In the genomic region with DNA sequence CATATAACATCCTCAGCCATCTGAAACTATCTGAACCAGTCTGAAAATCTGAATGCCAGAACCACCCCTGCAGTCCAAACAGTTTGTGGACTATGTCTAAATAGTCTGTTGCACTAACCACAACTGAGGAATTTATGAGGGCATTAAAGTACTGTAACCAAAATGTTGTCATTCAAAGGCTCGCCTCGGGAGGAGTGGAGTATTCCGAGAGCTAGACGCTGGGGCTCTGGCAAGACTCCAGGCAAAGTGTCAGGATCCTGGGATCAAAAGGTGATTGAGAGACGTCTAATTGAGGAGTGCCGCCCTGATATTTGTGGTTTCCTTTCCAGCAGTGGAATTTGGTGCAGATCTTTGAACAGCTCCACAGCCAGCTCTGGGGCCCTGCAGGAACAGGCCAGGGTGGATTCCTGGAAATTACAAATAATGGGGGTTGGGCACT, we compare ENCODE assay signal across 13 cellular contexts.
DNase-seq lines count a peak whose midpoint lies in the region; ATAC-seq, FAIRE-seq and TF ChIP-seq lines count a peak whose summit lies in the region.
"Had no signal": no experiment of that assay in that cellular context is flagged by ENCODE, and none has a peak within 500 bp of the region (broad histone marks: within the 10 kb centered on the region; RNA-seq: fewer than 3 reads in every experiment).

No MANE protein-coding gene starts in this region.

- H3K4me2 ChIP-seq in GM12878 (ENCODE audit: control insufficient read depth, insufficient read depth) (no peak overlapping the region), MM.1S (ENCODE audit: low read depth, low read length) (no peak overlapping the region)

- CTCF ChIA-PET in GM12878 (lab: Yijun Ruan, JAX), result no interaction called here

- no peaks in the 10 kb centered on the region for H3K9me3 ChIP-seq in GM12878 (replicated peaks; ENCODE audit: control insufficient read depth, insufficient read depth, low read length)
- no peaks in the 10 kb centered on the region for H3K9me3 ChIP-seq in stomach
- H3K9me3 ChIP-seq in MM.1S (replicated peaks; ENCODE audit: insufficient read depth, low read length), result no peaks in the 10 kb centered on the region
- H3K9me3 ChIP-seq: upper lobe of left lung had no signal

- 17% methylated on average over 6 of the region's 6 CpGs for WGBS in GM12878 (ENCODE audit: insufficient coverage, insufficient replicate concordance, low lambda C conversion rate, missing lambda C conversion rate)
- 7 to 9% (median 8%) methylated on average over 6 of the region's 6 CpGs for WGBS in stomach, 5 donors

- POLR2A ChIA-PET in GM12878 (lab: Charles Lee), result no interaction called here

- H3K9ac ChIP-seq in GM12878 (ENCODE audit: control insufficient read depth, insufficient read depth, low read length) (no peak overlapping the region), MM.1S (ENCODE audit: low read length) (no peak overlapping the region)

- TF ChIP-seq CTCF in GM12878 (IDR thresholded peaks at IDR 0.05 in 2 of 3, conservative IDR thresholded peaks at IDR 0.05 in 1 of 3; ENCODE audit: control insufficient read depth in 2 of 3, extremely low read depth in 1 of 3, insufficient read depth in 1 of 3, low read depth in 3 of 3, low read length in 3 of 3), result no peak
- no peak for TF ChIP-seq CTCF in stomach (IDR thresholded peaks at IDR 0.05)
- TF ChIP-seq CTCF in MM.1S (IDR thresholded peaks at IDR 0.05; ENCODE audit: low read length), result no peak

- FAIRE-seq in GM12878 (lab: Jason Lieb, UNC), result no peak
- FAIRE-seq: A204.1, endometrium had no signal

- H3K4me3 ChIP-seq in GM12878 (no peak overlapping the region), stomach (no peak overlapping the region), MM.1S (ENCODE audit: low read length) (no peak overlapping the region)
- H3K4me3 ChIP-seq: upper lobe of left lung had no signal

- DNase-seq in SIG-M5 treated with dmso at 0.1 percent for 504 hours (lab: John Stamatoyannopoulos, UW; ENCODE audit: unreplicated experiment), result peak; percentile 45
- no peak for DNase-seq in SIG-M5 (lab: John Stamatoyannopoulos, UW)
- no peak for DNase-seq in GM12878 (ENCODE audit: low read depth, low spot score)
- DNase-seq in left colon, result peak; percentile 24 to 33
- DNase-seq in stomach, result peak; percentile 49
- DNase-seq in MM.1S, result no peak
- no peak for DNase-seq in posterior vena cava (ENCODE audit: low spot score)
- no peak for DNase-seq in OCI-M2 (lab: John Stamatoyannopoulos, UW; ENCODE audit: unreplicated experiment)
- DNase-seq: activated gamma-delta T cell treated with Interleukin-2 at 50 U/mL for 16 hours, MV-4-11, upper lobe of left lung had no signal

- H4K20me1 ChIP-seq in GM12878 (ENCODE audit: control insufficient read depth, insufficient read depth), result no peaks in the 10 kb centered on the region
- H4K20me1 ChIP-seq in MM.1S (ENCODE audit: insufficient read depth, low read length), result no peaks in the 10 kb centered on the region

- TF ChIP-seq POLR2A in GM12878 (IDR thresholded peaks at IDR 0.05; ENCODE audit: low read depth, low read length) (no peak), stomach (IDR thresholded peaks at IDR 0.05) (no peak)

- TF ChIP-seq EP300 in GM12878 (IDR thresholded peaks at IDR 0.05; ENCODE audit: borderline replicate concordance in 1 of 2, control insufficient read depth in 1 of 2, low read depth in 2 of 2, low read length in 2 of 2) (no peak), stomach (IDR thresholded peaks at IDR 0.05) (no peak)

- H2AFZ ChIP-seq in GM12878 (ENCODE audit: control insufficient read depth, low read depth, low read length) (peak overlapping the region; percentile 34; the same call in 1 of the 2 replicates), MM.1S (ENCODE audit: low read length) (no peak overlapping the region)

- H3K27ac ChIP-seq in GM12878 (ENCODE audit: control insufficient read depth, insufficient read depth), result no peak overlapping the region
- peak overlapping the region in 2 of 5 donors; percentile 17 to 40 for H3K27ac ChIP-seq in stomach
- no peak overlapping the region for H3K27ac ChIP-seq in MM.1S (ENCODE audit: low read length)
- H3K27ac ChIP-seq: upper lobe of left lung had no signal

- in situ Hi-C loops in GM12878 (cut with MboI), result no loop called here

- H3K79me2 ChIP-seq in GM12878 (ENCODE audit: control insufficient read depth, insufficient read depth, low read length) (no peaks in the 10 kb centered on the region), MM.1S (ENCODE audit: low read length) (no peaks in the 10 kb centered on the region)

- intact Hi-C loops in GM12878 (cut with micrococcal nuclease; ENCODE audit: unreplicated experiment) (loop anchor here (10.0 kb wide), 1 partner anchor 268 kb away; no protein-coding TSS in a partner anchor), left colon (cut with DNase I, micrococcal nuclease) (no loop called here), stomach (cut with DNase I; ENCODE audit: low total_unique reads) (no loop called here), posterior vena cava (cut with DNase I) (no loop called here)

- no peaks in the 10 kb centered on the region for H3K27me3 ChIP-seq in GM12878 (replicated peaks in 1 of 2; ENCODE audit: control insufficient read depth in 2 of 2, insufficient read depth in 2 of 2, low read length in 1 of 2)
- H3K27me3 ChIP-seq in stomach, result no peaks in the 10 kb centered on the region
- H3K27me3 ChIP-seq in MM.1S (replicated peaks; ENCODE audit: insufficient read depth, low read length), result no peaks in the 10 kb centered on the region
- H3K27me3 ChIP-seq: upper lobe of left lung had no signal

- no peaks in the 10 kb centered on the region for H3K9me2 ChIP-seq in MM.1S (replicated peaks; ENCODE audit: insufficient read depth, low read length)

- SMC1A ChIA-PET in GM12878 (lab: Charles Lee; ENCODE audit: uncharacterized antibody, unreplicated experiment), result no interaction called here

- no peaks in the 10 kb centered on the region for H3K4me1 ChIP-seq in GM12878 (ENCODE audit: control insufficient read depth, insufficient read depth, low read length)
- peaks cover 0 to 23% (median 11%) of the 10 kb centered on the region in 4 donors for H3K4me1 ChIP-seq in stomach
- no peaks in the 10 kb centered on the region for H3K4me1 ChIP-seq in MM.1S (ENCODE audit: low read length)

- no peaks in the 10 kb centered on the region for H3K36me3 ChIP-seq in GM12878 (ENCODE audit: control insufficient read depth in 2 of 2, insufficient read depth in 2 of 2, low read length in 1 of 2)
- H3K36me3 ChIP-seq in stomach, result no peaks in the 10 kb centered on the region
- no peaks in the 10 kb centered on the region for H3K36me3 ChIP-seq in MM.1S (replicated peaks; ENCODE audit: insufficient read depth, low read length)
- H3K36me3 ChIP-seq: upper lobe of left lung had no signal

- RAD21 ChIA-PET in GM12878 (lab: Charles Lee; ENCODE audit: unreplicated experiment), result no interaction called here

- no TSS peak for BruUV-seq in GM12878 (replicated peaks; lab: Mats Ljungman, UMichigan)

- no peak for TF ChIP-seq RAD21 in GM12878 (IDR thresholded peaks at IDR 0.05; ENCODE audit: insufficient read depth, low read depth, low read length)

- ATAC-seq in GM12878 (no peak), left colon (peak; percentile 51)

- H3F3A ChIP-seq in MM.1S (ENCODE audit: insufficient read depth, low read length), result no peaks in the 10 kb centered on the region

TF ChIP-seq in GM12878, 131 proteins besides CTCF, POLR2A, EP300 and RAD21:
- no peak for TF ChIP-seq RELA (IDR thresholded peaks at IDR 0.05; ENCODE audit: borderline replicate concordance, partially characterized antibody)
- TF ChIP-seq TCF7 (IDR thresholded peaks at IDR 0.05; ENCODE audit: borderline replicate concordance), result no peak
- TF ChIP-seq IKZF2 (IDR thresholded peaks at IDR 0.05), result no peak

Comparison
In these comparisons a context has a peak if more than half of its experiments do, and no peak if none do; other contexts are left out.
1. DNase-seq: peak in SIG-M5 treated with dmso at 0.1 percent for 504 hours (single experiment), left colon (2 of 2) and stomach (single experiment); none in SIG-M5 (single experiment), GM12878 (single experiment), MM.1S (single experiment), posterior vena cava (single experiment) and OCI-M2 (single experiment).